ENCODE assay signal across 27 cellular contexts in the genomic region with DNA sequence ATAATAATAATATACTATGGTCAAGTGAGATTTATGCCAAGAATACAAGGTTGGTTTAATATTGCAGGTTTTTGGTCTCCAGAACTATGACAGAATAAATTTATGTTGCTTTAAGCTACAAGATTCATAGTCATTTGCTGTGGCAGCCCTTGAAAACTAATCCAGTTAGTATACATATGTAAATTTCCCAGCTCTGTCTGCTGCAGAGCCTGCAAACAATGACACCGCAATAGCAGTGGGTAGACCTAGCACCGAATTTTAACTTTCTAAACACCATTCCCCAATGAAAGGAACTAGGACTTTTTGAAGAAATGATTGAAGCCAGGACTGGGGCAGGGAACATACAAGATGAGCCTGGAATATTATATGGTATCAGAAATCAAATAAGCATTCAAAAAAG.
"Had no signal": no experiment of that assay in that cellular context is flagged by ENCODE, and none has a peak within 500 bp of the region (broad histone marks: within the 10 kb centered on the region; RNA-seq: fewer than 3 reads in every experiment).

No MANE protein-coding gene starts in this region.

- H3K4me3 Mint-ChIP-seq: activated CD4-positive, alpha-beta memory T cell treated with anti-CD3 and anti-CD28 coated beads, Interleukin-2, amount 10 ng/mL, durations not matched to agents 7 days and 5 days; activated CD4-positive, alpha-beta T cell treated with anti-CD3 and anti-CD28 coated beads, Interleukin-2, amount 10 ng/mL, durations not matched to agents 7 days and 5 days; activated naive CD4-positive, alpha-beta T cell treated with anti-CD3 and anti-CD28 coated beads, Interleukin-2, amount 10 ng/mL, durations not matched to agents 7 days and 5 days; activated naive CD8-positive, alpha-beta T cell treated with anti-CD3 and anti-CD28 coated beads, Interleukin-2, amount 10 ng/mL, durations not matched to agents 7 days and 5 days; activated T-cell treated with anti-CD3 and anti-CD28 coated beads, Interleukin-2, amount 50 U/mL, for 24 hours; activated T-cell treated with anti-CD3 and anti-CD28 coated beads, Interleukin-2, amount 50 U/mL, for 72 hours; brain had no signal

- H3K4me1 ChIP-seq: ascending aorta, breast epithelium, colonic mucosa, esophagus squamous epithelium, gastroesophageal sphincter had no signal

- ATAC-seq: activated naive CD4-positive, alpha-beta T cell treated with anti-CD3 and anti-CD28 coated beads, Interleukin-2, amount 50 U/mL, for 72 hours; activated T-cell treated with anti-CD3 and anti-CD28 coated beads, Interleukin-2, amount 50 U/mL, for 72 hours; gastroesophageal sphincter had no signal

- H3K27me3 Mint-ChIP-seq: activated CD4-positive, alpha-beta memory T cell treated with anti-CD3 and anti-CD28 coated beads, Interleukin-2, amount 10 ng/mL, durations not matched to agents 7 days and 5 days; activated CD4-positive, alpha-beta T cell treated with anti-CD3 and anti-CD28 coated beads, Interleukin-2, amount 10 ng/mL, durations not matched to agents 7 days and 5 days; activated naive CD4-positive, alpha-beta T cell treated with anti-CD3 and anti-CD28 coated beads, Interleukin-2, amount 10 ng/mL, durations not matched to agents 7 days and 5 days; activated naive CD8-positive, alpha-beta T cell treated with anti-CD3 and anti-CD28 coated beads, Interleukin-2, amount 10 ng/mL, durations not matched to agents 7 days and 5 days; activated T-cell treated with anti-CD3 and anti-CD28 coated beads, Interleukin-2, amount 50 U/mL, for 24 hours; brain had no signal

- H3K4me1 Mint-ChIP-seq: activated CD4-positive, alpha-beta memory T cell treated with anti-CD3 and anti-CD28 coated beads, Interleukin-2, amount 10 ng/mL, durations not matched to agents 7 days and 5 days; activated CD4-positive, alpha-beta T cell treated with anti-CD3 and anti-CD28 coated beads, Interleukin-2, amount 10 ng/mL, durations not matched to agents 7 days and 5 days; activated naive CD4-positive, alpha-beta T cell treated with anti-CD3 and anti-CD28 coated beads, Interleukin-2, amount 10 ng/mL, durations not matched to agents 7 days and 5 days; activated naive CD8-positive, alpha-beta T cell treated with anti-CD3 and anti-CD28 coated beads, Interleukin-2, amount 10 ng/mL, durations not matched to agents 7 days and 5 days; brain had no signal

- H3K27ac ChIP-seq: ascending aorta, breast epithelium, cardiac muscle cell, colonic mucosa, epithelial cell of prostate, esophagus squamous epithelium, gastroesophageal sphincter had no signal

- H3K36me3 Mint-ChIP-seq: activated naive CD4-positive, alpha-beta T cell treated with anti-CD3 and anti-CD28 coated beads, Interleukin-2, amount 10 ng/mL, durations not matched to agents 7 days and 5 days; activated naive CD4-positive, alpha-beta T cell treated with anti-CD3 and anti-CD28 coated beads, Interleukin-2, amount 50 U/mL, for 72 hours; activated naive CD8-positive, alpha-beta T cell treated with anti-CD3 and anti-CD28 coated beads, Interleukin-2, amount 10 ng/mL, durations not matched to agents 7 days and 5 days had no signal

- H3K27me3 ChIP-seq: ascending aorta, breast epithelium, cardiac muscle cell, colonic mucosa, esophagus squamous epithelium, gastroesophageal sphincter had no signal

- DNase-seq: activated CD4-positive, alpha-beta memory T cell treated with anti-CD3 and anti-CD28 coated beads, Interleukin-2, amount 10 ng/mL, durations not matched to agents 7 days and 5 days; activated CD4-positive, alpha-beta T cell treated with anti-CD3 and anti-CD28 coated beads for 1 hour; activated CD4-positive, alpha-beta T cell treated with anti-CD3 and anti-CD28 coated beads for 4 hours; activated CD4-positive, alpha-beta T cell treated with anti-CD3 and anti-CD28 coated beads, Interleukin-2, amount 10 ng/mL, durations not matched to agents 7 days and 5 days; activated CD4-positive, alpha-beta T cell treated with anti-CD3 and anti-CD28 coated beads, Interleukin-2, amount 50 U/mL, for 4 hours; activated CD8-positive, alpha-beta memory T cell treated with anti-CD3 and anti-CD28 coated beads, Interleukin-2, amount 50 U/mL, for 48 hours; activated gamma-delta T cell; activated naive CD4-positive, alpha-beta T cell; activated naive CD4-positive, alpha-beta T cell treated with anti-CD3 and anti-CD28 coated beads, Interleukin-2, amount 10 ng/mL, durations not matched to agents 7 days and 5 days; activated naive CD8-positive, alpha-beta T cell treated with anti-CD3 and anti-CD28 coated beads, Interleukin-2, amount 10 ng/mL, durations not matched to agents 7 days and 5 days; activated T-cell treated with anti-CD3 and anti-CD28 coated beads for 4 hours; activated T-cell treated with anti-CD3 and anti-CD28 coated beads, Interleukin-2, amount 50 U/mL, for 24 hours; activated T-cell treated with anti-CD3 and anti-CD28 coated beads, Interleukin-2, amount 50 U/mL, for 72 hours; central memory CD4-positive, alpha-beta T cell; cerebellar nuclear complex; colonic mucosa; effector CD8-positive, alpha-beta T cell; esophagus squamous epithelium; foreskin melanocyte; T-helper 2 cell had no signal

- H3K4me3 ChIP-seq: ascending aorta, breast epithelium, cardiac muscle cell, colonic mucosa, esophagus squamous epithelium, gastroesophageal sphincter had no signal

- H3K36me3 ChIP-seq: ascending aorta, breast epithelium, cardiac muscle cell, colonic mucosa, esophagus squamous epithelium, gastroesophageal sphincter had no signal

- H3K27ac Mint-ChIP-seq: activated CD4-positive, alpha-beta memory T cell treated with anti-CD3 and anti-CD28 coated beads, Interleukin-2, amount 10 ng/mL, durations not matched to agents 7 days and 5 days; activated CD4-positive, alpha-beta T cell treated with anti-CD3 and anti-CD28 coated beads, Interleukin-2, amount 10 ng/mL, durations not matched to agents 7 days and 5 days; activated naive CD4-positive, alpha-beta T cell treated with anti-CD3 and anti-CD28 coated beads, Interleukin-2, amount 10 ng/mL, durations not matched to agents 7 days and 5 days; activated naive CD4-positive, alpha-beta T cell treated with anti-CD3 and anti-CD28 coated beads, Interleukin-2, amount 50 U/mL, for 72 hours; activated naive CD8-positive, alpha-beta T cell treated with anti-CD3 and anti-CD28 coated beads, Interleukin-2, amount 10 ng/mL, durations not matched to agents 7 days and 5 days; activated T-cell treated with anti-CD3 and anti-CD28 coated beads, Interleukin-2, amount 50 U/mL, for 24 hours; activated T-cell treated with anti-CD3 and anti-CD28 coated beads, Interleukin-2, amount 50 U/mL, for 72 hours had no signal

- H3K9me3 ChIP-seq: ascending aorta, breast epithelium, colonic mucosa, esophagus squamous epithelium, gastroesophageal sphincter had no signal

- H3K9me3 Mint-ChIP-seq: activated naive CD4-positive, alpha-beta T cell treated with anti-CD3 and anti-CD28 coated beads, Interleukin-2, amount 10 ng/mL, durations not matched to agents 7 days and 5 days; activated T-cell treated with anti-CD3 and anti-CD28 coated beads, Interleukin-2, amount 50 U/mL, for 24 hours had no signal
